ENCODE assay signal across 32 cellular contexts in genomic region chr6:118970866-118971265, GRCh38. TPM values are rescaled to one million over a fixed set of nuclear protein-coding genes. Genes with fewer than 3 reads are reported as not detected.
DNase-seq lines count a peak whose midpoint lies in the region; ATAC-seq, FAIRE-seq and TF ChIP-seq lines count a peak whose summit lies in the region.
"Had no signal": no experiment of that assay in that cellular context is flagged by ENCODE, and none has a peak within 500 bp of the region (broad histone marks: within the 10 kb centered on the region; RNA-seq: fewer than 3 reads in every experiment).

No MANE protein-coding gene starts in this region.

- H3K9me3 ChIP-seq in HepG2 (ENCODE audit: low read length) = no peaks in the 10 kb centered on the region
- H3K9me3 ChIP-seq in right lobe of liver = no peaks in the 10 kb centered on the region
- no peaks in the 10 kb centered on the region for H3K9me3 ChIP-seq in A549
- no peaks in the 10 kb centered on the region for H3K9me3 ChIP-seq in K562 (replicated peaks; ENCODE audit: control insufficient read depth, insufficient read depth, low read depth, low read length)
- H3K9me3 ChIP-seq: BE2C; BLaER1; BLaER1 treated with 17β-estradiol and CSF1 and Interleukin-3, amounts not matched to agents 10 nM and 100 nM; Caco-2 had no signal

- H3K4me3 ChIP-seq in HepG2 (replicated peaks in 1 of 3; ENCODE audit: insufficient read depth in 1 of 3, low read depth in 2 of 3, low read length in 3 of 3) (no peak overlapping the region), right lobe of liver (no peak overlapping the region), A549 (no peak overlapping the region), ACC112 (ENCODE audit: low read depth, low read length) (no peak overlapping the region), K562 (no peak overlapping the region)
- H3K4me3 ChIP-seq: BLaER1; BLaER1 treated with 17β-estradiol and CSF1 and Interleukin-3, amounts not matched to agents 10 nM and 100 nM had no signal

- H3K36me3 ChIP-seq in HepG2 (replicated peaks in 1 of 2; ENCODE audit: control insufficient read depth in 1 of 2, insufficient read depth in 2 of 2, low read length in 2 of 2) = no peaks in the 10 kb centered on the region
- no peaks in the 10 kb centered on the region for H3K36me3 ChIP-seq in right lobe of liver
- H3K36me3 ChIP-seq in ACC112 (ENCODE audit: insufficient read depth, low read length) = no peaks in the 10 kb centered on the region
- 0 out of 3 replicates have a peak, but pooled peaks cover 4% of the 10 kb centered on the region for H3K36me3 ChIP-seq in K562 (ENCODE audit: control insufficient read depth, insufficient read depth, low read length)
- H3K36me3 ChIP-seq: BE2C; BLaER1; BLaER1 treated with 17β-estradiol and CSF1 and Interleukin-3, amounts not matched to agents 10 nM and 100 nM had no signal

- DNase-seq in HepG2 (ENCODE audit: low spot score) = no peak
- no peak for DNase-seq in right lobe of liver
- DNase-seq in A549 (ENCODE audit: low read depth in 1 of 2, low spot score in 1 of 2) = no peak
- DNase-seq in K562 (ENCODE audit: extremely low read depth in 1 of 4, low spot score in 3 of 4) = no peak
- DNase-seq in NCI-H1105 (lab: John Stamatoyannopoulos, UW) = no peak
- DNase-seq: 8988T; ACHN; AML-193; BE2C; C1 segment of cervical spinal cord; Caco-2; Calu3; CD4-positive, alpha-beta memory T cell; CD4-positive, alpha-beta T cell; CD4-positive, CD25-positive, alpha-beta regulatory T cell; CD8-positive, alpha-beta memory T cell; CD8-positive, alpha-beta T cell; COR-L47; DMS 273 treated with DMSO at 0.1 percent for 48 hours; DMS153; DMS53; DMS79; DMS79 treated with DMSO at 0.1 percent for 48 hours; DND-41; EL had no signal

- TF ChIP-seq EP300 in HepG2 (IDR thresholded peaks at IDR 0.05; ENCODE audit: low read depth in 2 of 2, low read length in 2 of 2) = no peak
- TF ChIP-seq EP300 in HepG2 (CRISPR knock-in tag; IDR thresholded peaks at IDR 0.05; ENCODE audit: borderline replicate concordance) = no peak
- TF ChIP-seq EP300 in A549 (IDR thresholded peaks at IDR 0.05) = no peak
- TF ChIP-seq EP300 in K562 (IDR thresholded peaks at IDR 0.05; ENCODE audit: low read length) = no peak

- H3K9ac ChIP-seq in HepG2 (ENCODE audit: insufficient read depth, low read depth, low read length) (no peak overlapping the region), K562 (ENCODE audit: insufficient read depth in 1 of 2, low read depth in 2 of 2, low read length in 2 of 2) (no peak overlapping the region)
- H3K9ac ChIP-seq: BLaER1; BLaER1 treated with 17β-estradiol and CSF1 and Interleukin-3, amounts not matched to agents 10 nM and 100 nM had no signal

- H2AFZ ChIP-seq in HepG2 (ENCODE audit: low read length) (no peak overlapping the region), ACC112 (ENCODE audit: low read length, unreplicated experiment) (peak overlapping the region; percentile 17), K562 (ENCODE audit: low read depth, low read length) (no peak overlapping the region)

- WGBS in HepG2 (ENCODE audit: low lambda C conversion rate) = 96% methylated on average over 3 of the region's 3 CpGs
- 95% methylated on average over 3 of the region's 3 CpGs for WGBS in right lobe of liver (ENCODE audit: insufficient coverage, low coverage, low lambda C conversion rate, missing lambda C conversion rate)
- WGBS in A549 (ENCODE audit: missing lambda C conversion rate) = 76% methylated on average over 3 of the region's 3 CpGs
- 83% methylated on average over 3 of the region's 3 CpGs for WGBS in K562 (ENCODE audit: insufficient coverage, low coverage, missing lambda C conversion rate)

- POLR2A ChIA-PET in HepG2 (lab: Yijun Ruan, JAX) (no interaction called here), A549 (lab: Yijun Ruan, JAX) (no interaction called here), K562 (lab: Yijun Ruan, JAX) (interaction anchor here (1.4 kb wide), 1 partner anchor 140 kb away, joined by 4 read pairs; no protein-coding TSS in a partner anchor)

- BruUV-seq in HepG2 (replicated peaks; lab: Mats Ljungman, UMichigan) = no TSS peak
- BruUV-seq in K562 (replicated peaks; lab: Mats Ljungman, UMichigan) = no TSS peak

- H3K27ac ChIP-seq in HepG2 (ENCODE audit: extremely low read length, insufficient read depth, low read length) (no peak overlapping the region), right lobe of liver (no peak overlapping the region), A549 (no peak overlapping the region), ACC112 (ENCODE audit: low read depth, low read length) (no peak overlapping the region), K562 (ENCODE audit: extremely low read depth, low read depth, low read length) (no peak overlapping the region)
- H3K27ac ChIP-seq: 22Rv1; BLaER1; BLaER1 treated with 17β-estradiol and CSF1 and Interleukin-3, amounts not matched to agents 10 nM and 100 nM; C4-2B had no signal

- CTCF ChIA-PET in HepG2 (lab: Yijun Ruan, JAX; ENCODE audit: low intra/inter-chr PET ratio, low total read pairs) = no interaction called here
- CTCF ChIA-PET in A549 (lab: Yijun Ruan, JAX) = interaction anchor here (0.6 to 6.2 kb wide), 2 partner anchors 11 to 140 kb away, joined by 3 to 36 read pairs; no protein-coding TSS in a partner anchor
- CTCF ChIA-PET in K562 (lab: Yijun Ruan, JAX; ENCODE audit: low intra/inter-chr PET ratio) = no interaction called here

- TF ChIP-seq POLR2A in HepG2 (IDR thresholded peaks at IDR 0.05; ENCODE audit: insufficient read depth in 1 of 2, low read depth in 2 of 2, low read length in 2 of 2) (no peak), right lobe of liver (IDR thresholded peaks at IDR 0.05) (no peak), A549 (IDR thresholded peaks at IDR 0.05; ENCODE audit: low read length) (no peak), K562 (conservative IDR thresholded peaks at IDR 0.05) (no peak)

- intact Hi-C loops in HepG2 (cut with micrococcal nuclease; ENCODE audit: unreplicated experiment) = no loop called here
- intact Hi-C loops in right lobe of liver (cut with DNase I) = loop anchor here in 1 of 2 donors (5.0 kb wide), 1 partner anchor 136 kb away; no protein-coding TSS in a partner anchor
- intact Hi-C loops in K562 (cut with micrococcal nuclease) = no loop called here

- no peak for TF ChIP-seq RAD21 in HepG2 (CRISPR knock-in tag; IDR thresholded peaks at IDR 0.05)
- TF ChIP-seq RAD21 in A549 (conservative IDR thresholded peaks at IDR 0.05 in 1 of 2, IDR thresholded peaks at IDR 0.05 in 1 of 2) = no peak
- no peak for TF ChIP-seq RAD21 in K562 (CRISPR knock-in tag; conservative IDR thresholded peaks at IDR 0.05 in 1 of 2, IDR thresholded peaks at IDR 0.05 in 1 of 2)

- H3K4me2 ChIP-seq in HepG2 (ENCODE audit: low read depth, low read length) = no peak overlapping the region
- H3K4me2 ChIP-seq in A549 = no peak overlapping the region
- H3K4me2 ChIP-seq in K562 (ENCODE audit: insufficient read depth, low read length) = no peak overlapping the region
- H3K4me2 ChIP-seq: BLaER1; BLaER1 treated with 17β-estradiol and CSF1 and Interleukin-3, amounts not matched to agents 10 nM and 100 nM had no signal

- no peak for FAIRE-seq in HepG2 (lab: Jason Lieb, UNC)
- FAIRE-seq in A549 (lab: Jason Lieb, UNC) = no peak
- FAIRE-seq in K562 (lab: Jason Lieb, UNC) = no peak

- ATAC-seq in HepG2 = no peak
- ATAC-seq in right lobe of liver = no peak
- ATAC-seq in A549 = no peak
- ATAC-seq in K562 = no peak
- no peak for ATAC-seq in HG02759 (IDR thresholded peaks at IDR 0.05; ENCODE audit: unreplicated experiment)
- no peak for ATAC-seq in GM19035 (IDR thresholded peaks at IDR 0.05; ENCODE audit: unreplicated experiment)
- ATAC-seq: CD8-positive, alpha-beta T cell had no signal

- H3K79me2 ChIP-seq in HepG2 (ENCODE audit: insufficient read depth, low read length) = no peaks in the 10 kb centered on the region
- H3K79me2 ChIP-seq in ACC112 (ENCODE audit: control insufficient read depth, insufficient read depth, low read length, unreplicated experiment) = no peaks in the 10 kb centered on the region
- H3K79me2 ChIP-seq in K562 (ENCODE audit: control insufficient read depth, insufficient read depth, low read length) = no peaks in the 10 kb centered on the region

- H3K4me1 ChIP-seq in HepG2 (ENCODE audit: insufficient read depth, low read length) (0 out of 2 replicates have a peak, but pooled peaks cover 2% of the 10 kb centered on the region), right lobe of liver (no peaks in the 10 kb centered on the region), A549 (no peaks in the 10 kb centered on the region), ACC112 (ENCODE audit: control insufficient read depth, insufficient read depth, low read length, unreplicated experiment) (no peaks in the 10 kb centered on the region), K562 (replicated peaks in 1 of 2; ENCODE audit: control insufficient read depth in 2 of 2, insufficient read depth in 2 of 2, low read length in 2 of 2) (no peaks in the 10 kb centered on the region)
- H3K4me1 ChIP-seq: BLaER1 had no signal

- in situ Hi-C loops in HepG2 (cut with HindIII; ENCODE audit: extremely low pct_ligation_motif_present, low pct_unique_long_range_greater_than_20kb) (loop anchor here (5.0 kb wide), 1 partner anchor 141 kb away; no protein-coding TSS in a partner anchor), K562 (cut with MboI) (no loop called here)

- H3K9me1 ChIP-seq in K562 (ENCODE audit: control insufficient read depth, insufficient read depth, low read length) = no peaks in the 10 kb centered on the region

- H3K27me3 ChIP-seq in HepG2 (ENCODE audit: control insufficient read depth in 1 of 2, insufficient read depth in 2 of 2, low read length in 2 of 2) = no peaks in the 10 kb centered on the region
- no peaks in the 10 kb centered on the region for H3K27me3 ChIP-seq in right lobe of liver
- H3K27me3 ChIP-seq in ACC112 (ENCODE audit: insufficient read depth, low read length) = no peaks in the 10 kb centered on the region
- H3K27me3 ChIP-seq in K562 (ENCODE audit: control insufficient read depth in 2 of 2, insufficient read depth in 2 of 2, low read length in 2 of 2) = no peaks in the 10 kb centered on the region
- H3K27me3 ChIP-seq: BE2C; BLaER1; BLaER1 treated with 17β-estradiol and CSF1 and Interleukin-3, amounts not matched to agents 10 nM and 100 nM had no signal

- no peaks in the 10 kb centered on the region for H4K20me1 ChIP-seq in HepG2 (ENCODE audit: insufficient read depth, low read length)
- no peaks in the 10 kb centered on the region for H4K20me1 ChIP-seq in K562 (replicated peaks; ENCODE audit: control insufficient read depth, insufficient read depth, low read length)
- H4K20me1 ChIP-seq: BLaER1; BLaER1 treated with 17β-estradiol and CSF1 and Interleukin-3, amounts not matched to agents 10 nM and 100 nM had no signal

- TF ChIP-seq CTCF in HepG2 (CRISPR knock-in tag; IDR thresholded peaks at IDR 0.05) (no peak), right lobe of liver (IDR thresholded peaks at IDR 0.05) (no peak), A549 (IDR thresholded peaks at IDR 0.05) (no peak), K562 (IDR thresholded peaks at IDR 0.05 in 2 of 3, conservative IDR thresholded peaks at IDR 0.05 in 1 of 3; ENCODE audit: insufficient read depth in 2 of 3, low read depth in 1 of 3, low read length in 3 of 3) (no peak)

RNA-seq across cellular contexts. Expression of gene MCM9, which starts 35.9 kb away (rescaled TPM):
- total RNA-seq in HepG2 (2016; rRNA removed; fragmentation: Illumina TruSeq; extraction: Trizol) (11.6 and 17.2 TPM in 2 replicates), right lobe of liver (1 to 10 TPM; 4.3 to 7.6 (median 6.9) TPM), K562 (2014; rRNA removed) (8.2 and 8.6 TPM in 2 replicates), K562 (2014; rRNA removed; fragmentation: Illumina TruSeq; extraction: Trizol) (16.7 and 18.2 TPM in 2 replicates), K562 (2015; rRNA removed; fragmentation: Illumina TruSeq; extraction: Trizol) (13.7 and 16.3 TPM in 2 replicates), K562 (2021) (13.1 and 16.7 TPM in 2 replicates)
- total RNA-seq in HepG2 (2016; cell fraction: cytosol; rRNA removed; fragmentation: Illumina TruSeq; extraction: Trizol; ENCODE audit: low read depth) = 2.7 and 2.9 TPM in 2 replicates
- total RNA-seq in HepG2 (2016; cell fraction: insoluble cytoplasmic fraction; rRNA removed; fragmentation: Illumina TruSeq; extraction: Trizol) = 10.8 and 16.0 TPM in 2 replicates
- 5.0 TPM in 2 replicates for total RNA-seq in HepG2 (2016; cell fraction: membrane; rRNA removed; fragmentation: Illumina TruSeq; extraction: Trizol)
- total RNA-seq in HepG2 (2016; cell fraction: nucleus; rRNA removed; fragmentation: Illumina TruSeq; extraction: Trizol) = 37.0 and 37.6 TPM in 2 replicates
- polyA plus RNA-seq in HepG2 (2011; rRNA removed) (3.3 and 3.8 TPM in 2 replicates), A549 (2011; rRNA removed) (5.4 and 6.0 TPM in 2 replicates), A549 (2017; fragmentation: RNase III; extraction: RNeasy Plus Mini Kit Qiagen cat#74134 plus additional on column Dnase treatment) (5.1 to 6.0 TPM (median 5.7 TPM) in 3 replicates), K562 (2011; rRNA removed) (9.9 and 13.1 TPM in 2 replicates), K562 (2014; fragmentation: Illumina TruSeq; extraction: Trizol) (10.3 and 11.6 TPM in 2 replicates), K562 (2014; fragmentation: Nextera tagmentation; extraction: Ambion mirVana) (1 to 10 TPM; 4.8 to 5.8 TPM), K562 (2014; rRNA removed) (9.1 and 10.7 TPM in 2 replicates)
- polyA plus RNA-seq in HepG2 (2011; cell fraction: cytosol; rRNA removed) = 1.4 and 1.7 TPM in 2 replicates
- polyA plus RNA-seq in HepG2 (2011; cell fraction: nucleus; rRNA removed) = 10.2 and 12.2 TPM in 2 replicates
- 6.7 and 8.7 TPM in 2 replicates for polyA plus RNA-seq in HepG2 (2012)
- polyA plus RNA-seq in HepG2 (2016; cell fraction: cytosol; fragmentation: Illumina TruSeq; extraction: Trizol; ENCODE audit: low read depth) = 0.57 and 0.58 TPM in 2 replicates
- polyA plus RNA-seq in HepG2 (2016; cell fraction: insoluble cytoplasmic fraction; fragmentation: Illumina TruSeq; extraction: Trizol; ENCODE audit: low read depth) = 5.1 and 5.7 TPM in 2 replicates
- polyA plus RNA-seq in HepG2 (2016; cell fraction: membrane; fragmentation: Illumina TruSeq; extraction: Trizol; ENCODE audit: low read depth) = 1.4 TPM in 2 replicates
- 24.3 and 25.6 TPM in 2 replicates for polyA plus RNA-seq in HepG2 (2016; cell fraction: nucleus; fragmentation: Illumina TruSeq; extraction: Trizol; ENCODE audit: insufficient read depth, low read depth)
- 7.4 and 13.2 TPM in 2 replicates for polyA minus RNA-seq in HepG2 (2011; rRNA and poly(A)+ RNA removed; ENCODE audit: low replicate concordance)
- 4.0 and 5.6 TPM in 2 replicates for polyA minus RNA-seq in HepG2 (2011; cell fraction: cytosol; rRNA and poly(A)+ RNA removed)
- polyA minus RNA-seq in HepG2 (2011; cell fraction: nucleus; rRNA and poly(A)+ RNA removed) = 53.5 and 55.6 TPM in 2 replicates
- 1.9 and 2.2 TPM in 2 replicates for polyA plus RNA-seq in A549 (2012; cell fraction: cytosol; rRNA removed)
- 2.1 and 3.5 TPM in 2 replicates for polyA plus RNA-seq in A549 (2012; cell fraction: nucleus; rRNA removed)
- polyA minus RNA-seq in A549 (2011; rRNA and poly(A)+ RNA removed) = 10.6 and 11.9 TPM in 2 replicates
- 53.3 and 93.6 TPM in 2 replicates for total RNA-seq in K562 (2011; cell fraction: chromatin; rRNA removed; ENCODE audit: low replicate concordance)
- total RNA-seq in K562 (2011; cell fraction: nucleolus; rRNA removed) = 21.1 and 21.2 TPM in 2 replicates
- total RNA-seq in K562 (2011; cell fraction: nucleoplasm; rRNA removed) = 36.7 and 42.6 TPM in 2 replicates
- 2.1 and 4.2 TPM in 2 replicates for polyA plus RNA-seq in K562 (2011; cell fraction: cytosol; rRNA removed)
- 20.1 and 22.3 TPM in 2 replicates for polyA plus RNA-seq in K562 (2011; cell fraction: nucleus; rRNA removed)
- 8.9 and 10.5 TPM in 2 replicates for polyA plus RNA-seq in K562 (2012)
- polyA minus RNA-seq in K562 (2011; rRNA and poly(A)+ RNA removed) = 29.3 and 32.8 TPM in 2 replicates
- polyA minus RNA-seq in K562 (2011; cell fraction: cytosol; rRNA and poly(A)+ RNA removed) = 8.1 and 10.8 TPM in 2 replicates
- 27.1 and 35.7 TPM in 2 replicates for polyA minus RNA-seq in K562 (2011; cell fraction: nucleus; rRNA and poly(A)+ RNA removed)

Comparison
In these comparisons a context has a peak if more than half of its experiments do, and no peak if none do; other contexts are left out.
1. Of the 241 proteins assayed by ChIP-seq in both HepG2 and K562: peak only in HepG2: MAFF; only in K562: none; in both: none; in neither: 239; mixed calls (peak in some experiments, not most) for 1.